15 cellular contexts compared by ENCODE assay signal in genomic region chr7:93476491-93477344, GRCh38.
A peak's percentile ranks its signal among the peaks of the same experiment; 100 is the strongest.
DNase-seq lines count a peak whose midpoint lies in the region; ATAC-seq, FAIRE-seq and TF ChIP-seq lines count a peak whose summit lies in the region.
"Had no signal": no experiment of that assay in that cellular context is flagged by ENCODE, and none has a peak within 500 bp of the region (broad histone marks: within the 10 kb centered on the region; RNA-seq: fewer than 3 reads in every experiment).

No MANE protein-coding gene starts in this region.

- no peak overlapping the region for H3K27ac ChIP-seq in liver (ENCODE audit: low read depth in 1 of 2, low read length in 2 of 2)
- no peak overlapping the region for H3K27ac ChIP-seq in HepG2 (ENCODE audit: extremely low read length, insufficient read depth, low read length)
- H3K27ac ChIP-seq: BLaER1 treated with 17β-estradiol and CSF1 and Interleukin-3, amounts not matched to agents 10 nM and 100 nM had no signal

- ATAC-seq in HepG2: no peak
- ATAC-seq in HG03571 (IDR thresholded peaks at IDR 0.05; ENCODE audit: unreplicated experiment): no peak
- ATAC-seq in GM21717 (IDR thresholded peaks at IDR 0.05; ENCODE audit: unreplicated experiment): no peak
- ATAC-seq in left colon: no peak

- in situ Hi-C loops in HepG2 (cut with HindIII; ENCODE audit: extremely low pct_ligation_motif_present, low pct_unique_long_range_greater_than_20kb): no loop called here

- H4K20me1 ChIP-seq in HepG2 (ENCODE audit: insufficient read depth, low read length): no peaks in the 10 kb centered on the region
- H4K20me1 ChIP-seq: BLaER1 treated with 17β-estradiol and CSF1 and Interleukin-3, amounts not matched to agents 10 nM and 100 nM had no signal

- no TSS peak for BruUV-seq in HepG2 (replicated peaks; lab: Mats Ljungman, UMichigan)

- peaks cover 0 to 2% (median 0%) of the 10 kb centered on the region in 4 donors for H3K27me3 ChIP-seq in liver (ENCODE audit: control insufficient read depth in 4 of 4, insufficient read depth in 4 of 4, low read length in 3 of 4)
- H3K27me3 ChIP-seq in HepG2 (ENCODE audit: control insufficient read depth in 1 of 2, insufficient read depth in 2 of 2, low read length in 2 of 2): no peaks in the 10 kb centered on the region
- H3K27me3 ChIP-seq: BLaER1 treated with 17β-estradiol and CSF1 and Interleukin-3, amounts not matched to agents 10 nM and 100 nM had no signal

- H3K79me2 ChIP-seq in HepG2 (ENCODE audit: insufficient read depth, low read length): no peaks in the 10 kb centered on the region

- no peak for DNase-seq in HepG2 (ENCODE audit: low spot score)
- DNase-seq in foreskin melanocyte: peak; percentile 26
- peak; percentile 80 for DNase-seq in islet precursor cell
- no peak for DNase-seq in globus pallidus (ENCODE audit: low spot score)
- no peak for DNase-seq in left colon
- DNase-seq: KG1, NCI-H1048, NCI-H2171, NCI-H510A, SHP77 treated with DMSO at 0.1 percent for 48 hours had no signal

- CTCF ChIA-PET in HepG2 (lab: Yijun Ruan, JAX; ENCODE audit: low intra/inter-chr PET ratio, low total read pairs): no interaction called here

- H3K4me3 ChIP-seq in liver (ENCODE audit: low read depth in 1 of 3, low read length in 3 of 3) (no peak overlapping the region), HepG2 (replicated peaks in 1 of 3; ENCODE audit: insufficient read depth in 1 of 3, low read depth in 2 of 3, low read length in 3 of 3) (no peak overlapping the region)
- H3K4me3 ChIP-seq: BLaER1 treated with 17β-estradiol and CSF1 and Interleukin-3, amounts not matched to agents 10 nM and 100 nM had no signal

- no peak for TF ChIP-seq EP300 in HepG2 (IDR thresholded peaks at IDR 0.05; ENCODE audit: low read depth in 2 of 2, low read length in 2 of 2)
- no peak for TF ChIP-seq EP300 in HepG2 (CRISPR knock-in tag; IDR thresholded peaks at IDR 0.05; ENCODE audit: borderline replicate concordance)

- intact Hi-C loops in HepG2 (cut with micrococcal nuclease; ENCODE audit: unreplicated experiment): no loop called here
- intact Hi-C loops in left colon (cut with DNase I, micrococcal nuclease): no loop called here

- H3K9me3 ChIP-seq in liver (ENCODE audit: control insufficient read depth in 4 of 4, low read length in 3 of 4): no peaks in the 10 kb centered on the region
- no peaks in the 10 kb centered on the region for H3K9me3 ChIP-seq in HepG2 (ENCODE audit: low read length)
- H3K9me3 ChIP-seq: BLaER1 treated with 17β-estradiol and CSF1 and Interleukin-3, amounts not matched to agents 10 nM and 100 nM had no signal

- no peak overlapping the region for H2AFZ ChIP-seq in HepG2 (ENCODE audit: low read length)

- H3K4me1 ChIP-seq in liver (ENCODE audit: control insufficient read depth in 4 of 4, insufficient read depth in 4 of 4, low read length in 3 of 4): no peaks in the 10 kb centered on the region
- no peaks in the 10 kb centered on the region for H3K4me1 ChIP-seq in HepG2 (ENCODE audit: insufficient read depth, low read length)
- H3K4me1 ChIP-seq: BLaER1 treated with 17β-estradiol and CSF1 and Interleukin-3, amounts not matched to agents 10 nM and 100 nM had no signal

- H3K9ac ChIP-seq in liver (ENCODE audit: low read depth in 1 of 2, low read length in 2 of 2) (no peak overlapping the region), HepG2 (ENCODE audit: insufficient read depth, low read depth, low read length) (no peak overlapping the region)
- H3K9ac ChIP-seq: BLaER1 treated with 17β-estradiol and CSF1 and Interleukin-3, amounts not matched to agents 10 nM and 100 nM had no signal

- no peak for FAIRE-seq in HepG2 (lab: Jason Lieb, UNC)
- FAIRE-seq: HTR-8/SVneo had no signal

- TF ChIP-seq RAD21 in liver (IDR thresholded peaks at IDR 0.05) (peak in 1 of 2 donors; percentile 5), HepG2 (CRISPR knock-in tag; IDR thresholded peaks at IDR 0.05) (no peak)

- WGBS in liver: 29% methylated on average over 2 of the region's 2 CpGs
- 0% methylated on average over 2 of the region's 2 CpGs for WGBS in HepG2 (ENCODE audit: low lambda C conversion rate)

- TF ChIP-seq POLR2A in HepG2 (IDR thresholded peaks at IDR 0.05; ENCODE audit: insufficient read depth in 1 of 2, low read depth in 2 of 2, low read length in 2 of 2): no peak

- TF ChIP-seq CTCF in liver (IDR thresholded peaks at IDR 0.05; ENCODE audit: low read depth, low read length, missing input control) (no peak), HepG2 (CRISPR knock-in tag; IDR thresholded peaks at IDR 0.05) (no peak)

- H3K4me2 ChIP-seq in HepG2 (ENCODE audit: low read depth, low read length): no peak overlapping the region
- H3K4me2 ChIP-seq: BLaER1 treated with 17β-estradiol and CSF1 and Interleukin-3, amounts not matched to agents 10 nM and 100 nM had no signal

- no peaks in the 10 kb centered on the region for H3K36me3 ChIP-seq in liver (ENCODE audit: control insufficient read depth in 4 of 4, insufficient read depth in 3 of 4, low read depth in 1 of 4, low read length in 3 of 4)
- no peaks in the 10 kb centered on the region for H3K36me3 ChIP-seq in HepG2 (replicated peaks in 1 of 2; ENCODE audit: control insufficient read depth in 1 of 2, insufficient read depth in 2 of 2, low read length in 2 of 2)
- H3K36me3 ChIP-seq: BLaER1 treated with 17β-estradiol and CSF1 and Interleukin-3, amounts not matched to agents 10 nM and 100 nM had no signal

- POLR2A ChIA-PET in HepG2 (lab: Yijun Ruan, JAX): no interaction called here

TF ChIP-seq in liver, 16 proteins besides CTCF, POLR2A, EP300 and RAD21:
- no peak for TF ChIP-seq GABPA (IDR thresholded peaks at IDR 0.05 in 1 of 2, conservative IDR thresholded peaks at IDR 0.05 in 1 of 2)
- peak; percentile 55 for TF ChIP-seq HNF4A (conservative IDR thresholded peaks at IDR 0.05)
- TF ChIP-seq NR2F2 (IDR thresholded peaks at IDR 0.05): no peak

TF ChIP-seq in HepG2, 621 proteins besides CTCF, POLR2A, EP300 and RAD21:
- TF ChIP-seq SRF (IDR thresholded peaks at IDR 0.05; ENCODE audit: low read depth, low read length) (no peak), SYNCRIP (IDR thresholded peaks at IDR 0.05; ENCODE audit: insufficient read depth, low read depth, low read length) (no peak), ZFY (CRISPR knock-in tag; IDR thresholded peaks at IDR 0.05) (no peak), ARNT2 (CRISPR knock-in tag; IDR thresholded peaks at IDR 0.05; ENCODE audit: low read depth) (no peak), ZNF883 (CRISPR knock-in tag; IDR thresholded peaks at IDR 0.05; ENCODE audit: not compliant biosample characterization) (no peak)

Comparison
In these comparisons a context has a peak if more than half of its experiments do, and no peak if none do; other contexts are left out.
1. DNase-seq: peak in foreskin melanocyte (single experiment) and islet precursor cell (single experiment); none in HepG2 (single experiment), globus pallidus (single experiment) and left colon (0 of 2).